10 cellular contexts compared by ENCODE assay signal in genomic region chr3:134299185-134299887, GRCh38. TPM values are rescaled to one million over a fixed set of nuclear protein-coding genes. Genes with fewer than 3 reads are reported as not detected.
DNase-seq lines count a peak whose midpoint lies in the region; ATAC-seq and TF ChIP-seq lines count a peak whose summit lies in the region.
"Had no signal": no experiment of that assay in that cellular context is flagged by ENCODE, and none has a peak within 500 bp of the region (broad histone marks: within the 10 kb centered on the region; RNA-seq: fewer than 3 reads in every experiment).

No MANE protein-coding gene starts in this region.

- H3K9me3 ChIP-seq in A673 (ENCODE audit: low read depth, low read length, poor library complexity, severe bottlenecking) (peaks cover 6% of the 10 kb centered on the region), GM23248 (ENCODE audit: low read depth) (no peaks in the 10 kb centered on the region), adrenal gland (replicated peaks in 1 of 3) (peaks cover 0 to 7% (median 0%) of the 10 kb centered on the region in 3 donors)

- H3K79me2 ChIP-seq in GM23248 (ENCODE audit: insufficient read depth): no peaks in the 10 kb centered on the region

- H3K9me2 ChIP-seq in GM23248 (ENCODE audit: insufficient read depth): no peaks in the 10 kb centered on the region

- CTCF ChIA-PET in A673 (lab: Charles Lee): interaction anchor here (0.6 to 2.7 kb wide), 2 partner anchors 87 to 103 kb away, joined by 4 to 19 read pairs; no protein-coding TSS in a partner anchor

- TF ChIP-seq POLR2A in adrenal gland (IDR thresholded peaks at IDR 0.05): no peak
- TF ChIP-seq POLR2A in GM18505 (IDR thresholded peaks at IDR 0.05; ENCODE audit: borderline replicate concordance, extremely low read depth, insufficient read depth, insufficient read length): no peak

- TF ChIP-seq CTCF in A673 (conservative IDR thresholded peaks at IDR 0.05; ENCODE audit: low read depth, low read length): peak; percentile 42; the same call in 1 of the 2 replicates
- peak; percentile 16 to 69 (median 63) for TF ChIP-seq CTCF in adrenal gland (IDR thresholded peaks at IDR 0.05)

- intact Hi-C loops in A673 (cut with micrococcal nuclease; ENCODE audit: unreplicated experiment): loop anchor here (1.0 kb wide), 1 partner anchor 86 kb away; no protein-coding TSS in a partner anchor
- intact Hi-C loops in adrenal gland (cut with DNase I): loop anchor here (2.0 to 5.0 kb wide), 2 partner anchors 85 to 87 kb away; no protein-coding TSS in a partner anchor

- H3K4me3 ChIP-seq in A673 (ENCODE audit: low read depth, low read length, poor library complexity, severe bottlenecking): no peak overlapping the region
- no peak overlapping the region for H3K4me3 ChIP-seq in GM23248
- no peak overlapping the region for H3K4me3 ChIP-seq in adrenal gland

- 76 to 80% methylated on average over 4 of the region's 4 CpGs for WGBS in GM23248 (ENCODE audit: low coverage in 1 of 2, low lambda C conversion rate in 2 of 2, missing lambda C conversion rate in 2 of 2), 2 experiments
- WGBS in adrenal gland, 4 donors: 66 to 67% (median 66%) methylated on average over 4 of the region's 4 CpGs

- POLR2A ChIA-PET in A673 (lab: Charles Lee; ENCODE audit: low non-redundant PET): no interaction called here

- H3K36me3 ChIP-seq in A673 (ENCODE audit: insufficient read depth, low read length, poor library complexity, severe bottlenecking): no peaks in the 10 kb centered on the region
- H3K36me3 ChIP-seq in GM23248 (ENCODE audit: low read depth): no peaks in the 10 kb centered on the region
- no peaks in the 10 kb centered on the region for H3K36me3 ChIP-seq in adrenal gland (replicated peaks in 1 of 2)

- H3K27me3 ChIP-seq in A673 (replicated peaks; ENCODE audit: insufficient read depth, low read depth, low read length, poor library complexity) (no peaks in the 10 kb centered on the region), GM23248 (replicated peaks; ENCODE audit: insufficient read depth) (no peaks in the 10 kb centered on the region), adrenal gland (no peaks in the 10 kb centered on the region)

- H3K4me2 ChIP-seq in GM23248 (ENCODE audit: unreplicated experiment): no peak overlapping the region

- DNase-seq in A673 (ENCODE audit: low spot score) (peak; percentile 50), GM23248 (peak; percentile 65), adrenal gland (peak in 1 of 7 donors; percentile 40), kidney glomerular epithelial cell (lab: John Stamatoyannopoulos, UW) (peak; percentile 28)
- no peak for DNase-seq in central memory CD4-positive, alpha-beta T cell
- DNase-seq: activated effector memory CD4-positive, alpha-beta T cell treated with Interleukin-2 at 50 U/mL for 16 hours; naive B cell had no signal

- no peak overlapping the region for H3K9ac ChIP-seq in GM23248

- peak overlapping the region; percentile 29 for H2AFZ ChIP-seq in GM23248

- in situ Hi-C loops in GM23248 (cut with MboI): no loop called here

- H3K4me1 ChIP-seq in A673 (ENCODE audit: insufficient read depth, low read length, poor library complexity, severe bottlenecking) (no peaks in the 10 kb centered on the region), GM23248 (ENCODE audit: insufficient read depth) (no peaks in the 10 kb centered on the region; the same call in 1 of the 2 replicates), adrenal gland (replicated peaks in 1 of 2) (no peaks in the 10 kb centered on the region)

- no TSS peak for BruUV-seq in A673 (replicated peaks; lab: Mats Ljungman, UMichigan)

- H3K27ac ChIP-seq in A673 (ENCODE audit: low read depth, low read length, poor library complexity, severe bottlenecking) (no peak overlapping the region), GM23248 (no peak overlapping the region), adrenal gland (no peak overlapping the region)

- ATAC-seq in HG02798 (IDR thresholded peaks at IDR 0.05; ENCODE audit: poor library complexity, unreplicated experiment) (no peak), HG02571 (IDR thresholded peaks at IDR 0.05; ENCODE audit: unreplicated experiment) (no peak), GM18505 (IDR thresholded peaks at IDR 0.05; ENCODE audit: unreplicated experiment) (no peak)

- no peaks in the 10 kb centered on the region for H4K20me1 ChIP-seq in GM23248 (ENCODE audit: insufficient read depth)

- H3F3A ChIP-seq in GM23248 (ENCODE audit: insufficient read depth): no peaks in the 10 kb centered on the region

RNA-seq across cellular contexts. Expression of gene RYK, which starts 48.7 kb away (rescaled TPM):
- total RNA-seq in A673 (2021) (47.8 and 48.9 TPM in 2 replicates), adrenal gland (10 to 100 TPM; 27.8 to 74.4 (median 45.8) TPM)
- total RNA-seq in GM23248 (2014; rRNA removed; shearing (Covaris generic)): 93.7 and 100 TPM in 2 replicates
- polyA plus RNA-seq in GM23248 (2016; fragmentation: Nextera tagmentation; extraction: Ambion mirVana) (22.3 and 22.8 TPM in 2 replicates), adrenal gland (10 to 100 TPM; 27.7 to 37.7 (median 31.0) TPM)
